ENCODE assay signal across 8 cellular contexts in genomic region chr2:106581755-106582430, GRCh38.
DNase-seq lines count a peak whose midpoint lies in the region; ATAC-seq and TF ChIP-seq lines count a peak whose summit lies in the region.

No MANE protein-coding gene starts in this region.

- ATAC-seq in GM18520 (IDR thresholded peaks at IDR 0.05; ENCODE audit: unreplicated experiment) (peak; percentile 68), HG03025 (IDR thresholded peaks at IDR 0.05; ENCODE audit: low FRiP score, unreplicated experiment) (peak; percentile 55), psoas muscle (peak; percentile 57 to 84 (median 71))

- H3K36me3 ChIP-seq in cardiac muscle cell = no peaks in the 10 kb centered on the region
- H3K36me3 ChIP-seq in psoas muscle (ENCODE audit: insufficient read depth in 1 of 2, low read depth in 1 of 2) = no peaks in the 10 kb centered on the region

- peaks cover 31% of the 10 kb centered on the region for H3K4me1 ChIP-seq in cardiac muscle cell (ENCODE audit: low read depth)
- H3K4me1 ChIP-seq in psoas muscle = no peaks in the 10 kb centered on the region

- intact Hi-C loops in psoas muscle (cut with DNase I) = loop anchor here (2.0 to 5.0 kb wide), 3 partner anchors 37 to 480 kb away; no protein-coding TSS in a partner anchor

- 11 to 13% (median 12%) methylated on average over 18 of the region's 18 CpGs for WGBS in psoas muscle, 3 donors

- no peak overlapping the region for H3K27ac ChIP-seq in cardiac muscle cell
- H3K27ac ChIP-seq in psoas muscle = no peak overlapping the region

- H3K4me3 ChIP-seq in cardiac muscle cell (peak overlapping the region; percentile 24), psoas muscle (peak overlapping the region; percentile 27)

- peak; percentile 41 for TF ChIP-seq CTCF in cardiac muscle cell (IDR thresholded peaks at IDR 0.05; ENCODE audit: low read depth, low read length)
- no peak for TF ChIP-seq CTCF in psoas muscle (IDR thresholded peaks at IDR 0.05)

- no peaks in the 10 kb centered on the region for H3K27me3 ChIP-seq in cardiac muscle cell
- peaks cover 0 to 18% (median 9%) of the 10 kb centered on the region in 3 donors for H3K27me3 ChIP-seq in psoas muscle (ENCODE audit: insufficient read depth in 3 of 3, low read length in 2 of 3)

- DNase-seq in Ammon's horn (ENCODE audit: low spot score) (peak; percentile 16), NOMO-1 (lab: John Stamatoyannopoulos, UW; ENCODE audit: unreplicated experiment in 2 of 2) (peak; percentile 45 to 55), cardiac muscle cell (ENCODE audit: low read depth in 1 of 2, low spot score in 1 of 2) (peak; percentile 65 to 81), psoas muscle (peak; percentile 38 to 66), OCI-M2 (lab: John Stamatoyannopoulos, UW; ENCODE audit: unreplicated experiment) (no peak)
- DNase-seq in activated naive CD4-positive, alpha-beta T cell treated with Interleukin-2 at 50 U/mL for 16 hours = peak; percentile 42

- H3K9me3 ChIP-seq in cardiac muscle cell (ENCODE audit: low read depth) = no peaks in the 10 kb centered on the region
- H3K9me3 ChIP-seq in psoas muscle = no peaks in the 10 kb centered on the region
